Comparison of ENCODE assay signal across 8 cellular contexts in genomic region chr2:22904126-22904684, GRCh38.
DNase-seq lines count a peak whose midpoint lies in the region; ATAC-seq and TF ChIP-seq lines count a peak whose summit lies in the region.

No MANE protein-coding gene starts in this region.

- TF ChIP-seq CTCF in OCI-LY3 (IDR thresholded peaks at IDR 0.05; ENCODE audit: low read depth, low read length) (peak; percentile 48), heart right ventricle (IDR thresholded peaks at IDR 0.05) (peak; percentile 9 to 64 (median 51)), uterus (IDR thresholded peaks at IDR 0.05) (peak in 1 of 4 experiments; percentile 31)

- no peak overlapping the region for H3K9ac ChIP-seq in OCI-LY3 (ENCODE audit: low read length)

- H3K79me2 ChIP-seq in OCI-LY3 (ENCODE audit: low read length): no peaks in the 10 kb centered on the region

- 38 to 47% methylated on average over 6 of the region's 6 CpGs for WGBS in heart right ventricle, 2 donors

- no peak overlapping the region for H3K27ac ChIP-seq in OCI-LY3 (ENCODE audit: low read length)
- no peak overlapping the region for H3K27ac ChIP-seq in heart right ventricle
- no peak overlapping the region for H3K27ac ChIP-seq in uterus

- no peak for TF ChIP-seq POLR2A in uterus (IDR thresholded peaks at IDR 0.05)

- H3K36me3 ChIP-seq in OCI-LY3 (replicated peaks; ENCODE audit: low read depth, low read length): no peaks in the 10 kb centered on the region
- H3K36me3 ChIP-seq in heart right ventricle: no peaks in the 10 kb centered on the region
- H3K36me3 ChIP-seq in uterus: no peaks in the 10 kb centered on the region

- H2AFZ ChIP-seq in OCI-LY3 (ENCODE audit: low read depth, low read length): no peak overlapping the region

- H3K4me3 ChIP-seq in OCI-LY3 (ENCODE audit: low read length) (no peak overlapping the region), heart right ventricle (no peak overlapping the region), uterus (no peak overlapping the region)

- no peaks in the 10 kb centered on the region for H3K9me3 ChIP-seq in OCI-LY3 (ENCODE audit: insufficient read depth, low read length)
- no peaks in the 10 kb centered on the region for H3K9me3 ChIP-seq in heart right ventricle
- H3K9me3 ChIP-seq in uterus: no peaks in the 10 kb centered on the region

- H4K20me1 ChIP-seq in OCI-LY3 (ENCODE audit: insufficient read depth, low read length): no peaks in the 10 kb centered on the region

- no peak overlapping the region for H3K4me2 ChIP-seq in OCI-LY3 (ENCODE audit: low read length)

- ATAC-seq in GM19324 (IDR thresholded peaks at IDR 0.05; ENCODE audit: low FRiP score, unreplicated experiment) (peak; percentile 49), heart right ventricle (peak in 1 of 8 donors; percentile 55), GM18519 (IDR thresholded peaks at IDR 0.05; ENCODE audit: low FRiP score, unreplicated experiment) (no peak)

- intact Hi-C loops in heart right ventricle (cut with DNase I): loop anchor here in 2 of 10 donors (10.0 kb wide), 2 partner anchors 441 to 451 kb away; no protein-coding TSS in a partner anchor
- intact Hi-C loops in uterus (cut with DNase I; ENCODE audit: low total_unique reads): no loop called here
- intact Hi-C loops in posterior vena cava (cut with DNase I): no loop called here

- H3K4me1 ChIP-seq in OCI-LY3 (ENCODE audit: low read length) (no peaks in the 10 kb centered on the region), heart right ventricle (no peaks in the 10 kb centered on the region), uterus (no peaks in the 10 kb centered on the region)

- H3K27me3 ChIP-seq in OCI-LY3 (ENCODE audit: low read depth, low read length) (no peaks in the 10 kb centered on the region), heart right ventricle (peaks cover 0 to 7% (median 0%) of the 10 kb centered on the region in 7 donors), uterus (no peaks in the 10 kb centered on the region)

- DNase-seq in COR-L47 (lab: John Stamatoyannopoulos, UW): peak; percentile 15
- DNase-seq in heart right ventricle: peak; percentile 13 to 17
- peak; percentile 15 to 18 for DNase-seq in uterus
- DNase-seq in posterior vena cava (ENCODE audit: low spot score): no peak
- no peak for DNase-seq in activated CD8-positive, alpha-beta memory T cell treated with anti-CD3 and anti-CD28 coated beads for 24 hours

Comparison
In these comparisons a context has a peak if more than half of its experiments do, and no peak if none do; other contexts are left out.
1. DNase-seq: peak in COR-L47 (single experiment), heart right ventricle (2 of 2) and uterus (2 of 2); none in posterior vena cava (single experiment) and activated CD8-positive, alpha-beta memory T cell treated with anti-CD3 and anti-CD28 coated beads for 24 hours (single experiment).